9 cellular contexts compared by ENCODE assay signal in the genomic region with DNA sequence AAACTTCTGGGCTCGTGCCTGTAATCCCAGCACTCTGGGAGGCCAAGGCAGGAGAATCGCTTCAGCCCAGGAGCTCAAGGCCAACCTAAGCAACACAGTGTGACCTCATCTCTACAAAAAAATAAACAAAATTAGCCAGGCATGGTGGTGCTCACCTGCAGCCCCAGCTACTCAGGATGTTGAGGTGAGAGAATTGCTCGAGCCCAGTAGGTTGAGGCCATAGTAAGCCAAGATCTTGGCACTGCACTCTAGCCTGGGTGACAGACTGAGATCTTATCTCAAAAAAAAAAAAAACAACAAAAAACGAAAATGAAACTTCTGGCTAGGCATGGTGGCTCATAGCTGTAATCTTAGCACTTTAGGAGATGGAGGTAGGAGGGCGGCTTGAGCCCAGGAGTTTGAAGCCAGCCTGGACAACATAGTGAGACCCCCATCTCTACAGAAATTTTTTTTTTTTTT. TPM values are rescaled to one million over a fixed set of nuclear protein-coding genes. Genes with fewer than 3 reads are reported as not detected.
DNase-seq lines count a peak whose midpoint lies in the region; ATAC-seq and TF ChIP-seq lines count a peak whose summit lies in the region.
"Had no signal": no experiment of that assay in that cellular context is flagged by ENCODE, and none has a peak within 500 bp of the region (broad histone marks: within the 10 kb centered on the region; RNA-seq: fewer than 3 reads in every experiment).

No MANE protein-coding gene starts in this region.

- intact Hi-C loops in activated CD4-positive, alpha-beta memory T cell treated with anti-CD3 and anti-CD28 coated beads for 36 hours (cut with micrococcal nuclease), result loop anchor here (5.0 kb wide), 1 partner anchor 189 kb away; the partner anchor contains the start of gene CEP70

- H3K9me3 Mint-ChIP-seq in activated CD4-positive, alpha-beta memory T cell treated with anti-CD3 and anti-CD28 coated beads for 36 hours, result no peaks in the 10 kb centered on the region
- H3K9me3 Mint-ChIP-seq in glutamatergic neuron (ENCODE audit: unreplicated experiment), result peaks cover 2% of the 10 kb centered on the region

- ATAC-seq in HG03066 (IDR thresholded peaks at IDR 0.05; ENCODE audit: low read depth, unreplicated experiment), result peak; percentile 75

- peaks cover 11% of the 10 kb centered on the region for H3K36me3 Mint-ChIP-seq in activated CD4-positive, alpha-beta memory T cell treated with anti-CD3 and anti-CD28 coated beads for 36 hours
- H3K36me3 Mint-ChIP-seq in glutamatergic neuron (ENCODE audit: unreplicated experiment), result peaks cover 7% of the 10 kb centered on the region

- DNase-seq in Daoy (ENCODE audit: low read depth) (peak; percentile 54), iris pigment epithelial cell (ENCODE audit: low read depth) (peak; percentile 24), amygdala (lab: John Stamatoyannopoulos, UW) (no peak), UCSD-AML1 (lab: John Stamatoyannopoulos, UW; ENCODE audit: unreplicated experiment) (no peak), glutamatergic neuron (no peak), mucosa of gallbladder (ENCODE audit: low spot score) (no peak)
- DNase-seq in activated CD4-positive, alpha-beta memory T cell treated with anti-CD3 and anti-CD28 coated beads for 36 hours, result peak; percentile 58
- DNase-seq: COR-L47 had no signal

- no peak overlapping the region for H3K4me3 Mint-ChIP-seq in activated CD4-positive, alpha-beta memory T cell treated with anti-CD3 and anti-CD28 coated beads for 36 hours
- H3K4me3 Mint-ChIP-seq in glutamatergic neuron (ENCODE audit: unreplicated experiment), result no peak overlapping the region

- peaks cover 25% of the 10 kb centered on the region for H3K4me1 Mint-ChIP-seq in activated CD4-positive, alpha-beta memory T cell treated with anti-CD3 and anti-CD28 coated beads for 36 hours (ENCODE audit: low read depth)
- no peaks in the 10 kb centered on the region for H3K4me1 Mint-ChIP-seq in glutamatergic neuron (ENCODE audit: low read depth, unreplicated experiment)

- CTCF ChIA-PET in activated CD4-positive, alpha-beta memory T cell treated with anti-CD3 and anti-CD28 coated beads for 36 hours (lab: Charles Lee), result interaction anchor here (1.1 to 2.2 kb wide), 2 partner anchors 12 to 135 kb away, joined by 3 to 14 read pairs; no protein-coding TSS in a partner anchor

- H3K27me3 Mint-ChIP-seq in activated CD4-positive, alpha-beta memory T cell treated with anti-CD3 and anti-CD28 coated beads for 36 hours, result no peaks in the 10 kb centered on the region
- H3K27me3 Mint-ChIP-seq in glutamatergic neuron (ENCODE audit: unreplicated experiment), result no peaks in the 10 kb centered on the region

- no peak for TF ChIP-seq CTCF in glutamatergic neuron (IDR thresholded peaks at IDR 0.05; ENCODE audit: partially characterized antibody, unreplicated experiment)

- peak overlapping the region; percentile 28 for H3K27ac Mint-ChIP-seq in activated CD4-positive, alpha-beta memory T cell treated with anti-CD3 and anti-CD28 coated beads for 36 hours
- H3K27ac Mint-ChIP-seq in glutamatergic neuron (ENCODE audit: unreplicated experiment), result no peak overlapping the region

- POLR2A ChIA-PET in activated CD4-positive, alpha-beta memory T cell treated with anti-CD3 and anti-CD28 coated beads for 36 hours (lab: Charles Lee), result interaction anchor here (0.9 kb wide), 1 partner anchor 16 kb away, joined by 4 read pairs; no protein-coding TSS in a partner anchor

RNA-seq across cellular contexts. Expression of gene PIK3CB, which starts 53.7 kb away (rescaled TPM):
- 6.6 and 7.8 TPM in 2 replicates for total RNA-seq in Daoy (2014; rRNA removed; shearing (Covaris generic))
- total RNA-seq in activated CD4-positive, alpha-beta memory T cell treated with anti-CD3 and anti-CD28 coated beads for 36 hours, result 10 to 100 TPM; 23.0 to 24.8 TPM
- 14.2 TPM for total RNA-seq in glutamatergic neuron (ENCODE audit: unreplicated experiment)
- 28.9 TPM for total RNA-seq in mucosa of gallbladder

Comparison
In these comparisons a context has a peak if more than half of its experiments do, and no peak if none do; other contexts are left out.
1. DNase-seq: peak in Daoy (single experiment), activated CD4-positive, alpha-beta memory T cell treated with anti-CD3 and anti-CD28 coated beads for 36 hours (single experiment) and iris pigment epithelial cell (single experiment); none in amygdala (0 of 56), UCSD-AML1 (single experiment), glutamatergic neuron (single experiment) and mucosa of gallbladder (single experiment).